17 cellular contexts compared by ENCODE assay signal in the genomic region with DNA sequence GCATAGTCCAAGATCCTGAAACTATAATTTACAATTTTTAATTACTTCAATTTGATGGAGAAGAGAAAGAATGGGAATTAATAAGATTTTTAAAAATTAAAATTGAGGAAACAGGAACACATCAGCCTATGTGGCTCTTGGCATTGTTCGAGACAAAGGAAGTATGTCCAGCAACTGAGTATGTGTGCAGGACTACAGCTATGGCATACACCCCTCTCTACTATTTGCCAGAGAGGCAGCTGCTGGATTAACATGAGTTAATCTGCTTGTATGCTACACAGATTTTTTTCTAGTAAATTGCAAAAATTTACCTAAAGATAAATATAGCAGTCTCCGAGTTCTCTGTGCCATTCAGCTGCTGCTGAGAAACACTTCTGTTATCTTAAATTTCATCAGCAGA.
DNase-seq lines count a peak whose midpoint lies in the region; ATAC-seq and TF ChIP-seq lines count a peak whose summit lies in the region.
"Had no signal": no experiment of that assay in that cellular context is flagged by ENCODE, and none has a peak within 500 bp of the region (broad histone marks: within the 10 kb centered on the region; RNA-seq: fewer than 3 reads in every experiment).

No MANE protein-coding gene starts in this region.

- H3K4me3 ChIP-seq in ACC112 (ENCODE audit: low read depth, low read length) (no peak overlapping the region), Karpas-422 (ENCODE audit: low read length) (no peak overlapping the region)
- H3K4me3 ChIP-seq: dorsolateral prefrontal cortex, GM12878, psoas muscle, SJSA1 had no signal

- TF ChIP-seq CTCF in nephron (IDR thresholded peaks at IDR 0.05; ENCODE audit: unreplicated experiment in 3 of 3) (no peak), Calu3 (IDR thresholded peaks at IDR 0.05; ENCODE audit: unreplicated experiment) (no peak)

- H3K9me3 Mint-ChIP-seq in nephron (no peaks in the 10 kb centered on the region), Calu3 (ENCODE audit: low read depth, unreplicated experiment) (no peaks in the 10 kb centered on the region)
- H3K9me3 Mint-ChIP-seq in effector memory CD8-positive, alpha-beta T cell: no peaks in the 10 kb centered on the region
- H3K9me3 Mint-ChIP-seq: CD8-positive, alpha-beta memory T cell had no signal

- intact Hi-C loops in Calu3 (cut with micrococcal nuclease; ENCODE audit: unreplicated experiment): no loop called here

- CTCF ChIA-PET in Calu3 (lab: Charles Lee): no interaction called here

- H3K79me2 ChIP-seq in ACC112 (ENCODE audit: control insufficient read depth, insufficient read depth, low read length, unreplicated experiment) (no peaks in the 10 kb centered on the region), Karpas-422 (ENCODE audit: low read length) (peaks cover 91% of the 10 kb centered on the region)

- no peak overlapping the region for H3K9ac ChIP-seq in Karpas-422 (ENCODE audit: low read length)

- H4K20me1 ChIP-seq in Karpas-422 (ENCODE audit: insufficient read depth, low read depth, low read length): no peaks in the 10 kb centered on the region

- H3K27me3 ChIP-seq in ACC112 (ENCODE audit: insufficient read depth, low read length): no peaks in the 10 kb centered on the region
- H3K27me3 ChIP-seq in Karpas-422 (ENCODE audit: low read length): no peaks in the 10 kb centered on the region
- H3K27me3 ChIP-seq: dorsolateral prefrontal cortex, SJSA1 had no signal

- H2AFZ ChIP-seq in ACC112 (ENCODE audit: low read length, unreplicated experiment) (no peak overlapping the region), Karpas-422 (ENCODE audit: low read length) (no peak overlapping the region)

- no TSS peak for BruUV-seq in Calu3 (replicated peaks; lab: Mats Ljungman, UMichigan)

- H3K27ac Mint-ChIP-seq in nephron (peak overlapping the region; percentile 97 to 99 (median 99)), Calu3 (ENCODE audit: unreplicated experiment) (no peak overlapping the region)
- no peak overlapping the region for H3K27ac Mint-ChIP-seq in effector memory CD8-positive, alpha-beta T cell

- H3K4me3 Mint-ChIP-seq in nephron: peak overlapping the region; percentile 37 to 55 (median 48)
- H3K4me3 Mint-ChIP-seq in Calu3 (ENCODE audit: low read depth, unreplicated experiment): no peak overlapping the region
- H3K4me3 Mint-ChIP-seq in effector memory CD8-positive, alpha-beta T cell: no peak overlapping the region

- H3K4me1 ChIP-seq in ACC112 (ENCODE audit: control insufficient read depth, insufficient read depth, low read length, unreplicated experiment) (peaks cover 28% of the 10 kb centered on the region), Karpas-422 (ENCODE audit: low read length) (peaks cover 34% of the 10 kb centered on the region)

- no peaks in the 10 kb centered on the region for H3K9me2 ChIP-seq in Karpas-422 (replicated peaks; ENCODE audit: insufficient read depth, low read length)

- H3K36me3 ChIP-seq in ACC112 (ENCODE audit: insufficient read depth, low read length): no peaks in the 10 kb centered on the region
- H3K36me3 ChIP-seq in Karpas-422 (ENCODE audit: insufficient read depth, low read length): peaks cover 22% of the 10 kb centered on the region
- H3K36me3 ChIP-seq: SJSA1 had no signal

- H3K27ac ChIP-seq in ACC112 (ENCODE audit: low read depth, low read length) (0 out of 2 replicates have a peak overlapping the region, but pooled peaks have one; percentile 7), Karpas-422 (ENCODE audit: low read length) (peak overlapping the region; percentile 65), epithelial cell of prostate (peak overlapping the region; percentile 9)
- H3K27ac ChIP-seq: dorsolateral prefrontal cortex, psoas muscle, SJSA1 had no signal

- H3K4me1 Mint-ChIP-seq in nephron: peaks cover 52% of the 10 kb centered on the region
- H3K4me1 Mint-ChIP-seq in Calu3 (ENCODE audit: low read depth, unreplicated experiment): no peaks in the 10 kb centered on the region
- peaks cover 16 to 28% of the 10 kb centered on the region in 2 donors for H3K4me1 Mint-ChIP-seq in effector memory CD8-positive, alpha-beta T cell (ENCODE audit: low read depth in 2 of 2)

- H3K36me3 Mint-ChIP-seq in nephron (ENCODE audit: low read depth) (peaks cover 23% of the 10 kb centered on the region), Calu3 (ENCODE audit: insufficient read depth, unreplicated experiment) (no peaks in the 10 kb centered on the region)
- H3K36me3 Mint-ChIP-seq in effector memory CD8-positive, alpha-beta T cell (ENCODE audit: insufficient read depth): peaks cover 11% of the 10 kb centered on the region

- H3K4me2 ChIP-seq in Karpas-422 (ENCODE audit: low read depth, low read length, poor library complexity, severe bottlenecking): peak overlapping the region; percentile 38

- DNase-seq in Karpas-422: peak; percentile 51
- DNase-seq in epithelial cell of prostate (ENCODE audit: low read depth, low spot score): no peak
- no peak for DNase-seq in Calu3
- DNase-seq in HuH-7 (ENCODE audit: low spot score): no peak
- DNase-seq in activated effector memory CD4-positive, alpha-beta T cell treated with anti-CD3 and anti-CD28 coated beads, Interleukin-2, amount 50 U/mL, for 16 hours: no peak
- no peak for DNase-seq in effector memory CD8-positive, alpha-beta T cell
- DNase-seq: activated CD4-positive, alpha-beta T cell treated with anti-CD3 and anti-CD28 coated beads for 4 hours; activated naive CD4-positive, alpha-beta T cell treated with anti-CD3 and anti-CD28 coated beads, Interleukin-2, amount 50 U/mL, for 16 hours; CD8-positive, alpha-beta memory T cell; hypothalamus; NCI-H1694 had no signal

- ATAC-seq in effector memory CD8-positive, alpha-beta T cell (replicated peaks): no peak
- ATAC-seq: GM12878 had no signal

- H3K27me3 Mint-ChIP-seq in nephron (ENCODE audit: low read depth) (no peaks in the 10 kb centered on the region), Calu3 (ENCODE audit: unreplicated experiment) (no peaks in the 10 kb centered on the region)
- H3K27me3 Mint-ChIP-seq in effector memory CD8-positive, alpha-beta T cell: no peaks in the 10 kb centered on the region

- H3K9me3 ChIP-seq in Karpas-422 (ENCODE audit: low read length): no peaks in the 10 kb centered on the region
- H3K9me3 ChIP-seq: psoas muscle, SJSA1 had no signal

Comparison
In these comparisons a context has a peak if more than half of its experiments do, and no peak if none do; other contexts are left out.
1. H3K27ac ChIP-seq: peak in every context shown above with its lines; median percentile 65 in Karpas-422; 9 in epithelial cell of prostate; 7 in ACC112.
2. H3K27ac Mint-ChIP-seq: peak in nephron (3 of 3); none in Calu3 (single experiment) and effector memory CD8-positive, alpha-beta T cell (0 of 2).
3. H3K4me3 Mint-ChIP-seq: peak in nephron (3 of 3); none in Calu3 (single experiment) and effector memory CD8-positive, alpha-beta T cell (0 of 2).